ENCODE assay signal across 14 cellular contexts in genomic region chr17:44023545-44024270, GRCh38. TPM values are rescaled to one million over a fixed set of nuclear protein-coding genes. Genes with fewer than 3 reads are reported as not detected.
A peak's percentile ranks its signal among the peaks of the same experiment; 100 is the strongest.
DNase-seq lines count a peak whose midpoint lies in the region; ATAC-seq, FAIRE-seq and TF ChIP-seq lines count a peak whose summit lies in the region.
"Had no signal": no experiment of that assay in that cellular context is flagged by ENCODE, and none has a peak within 500 bp of the region (broad histone marks: within the 10 kb centered on the region; RNA-seq: fewer than 3 reads in every experiment).

No MANE protein-coding gene starts in this region.

- peak; percentile 25 for ATAC-seq in HepG2
- no peak for ATAC-seq in HG02623 (IDR thresholded peaks at IDR 0.05; ENCODE audit: unreplicated experiment)

- TF ChIP-seq EP300 in SK-N-SH (IDR thresholded peaks at IDR 0.05; ENCODE audit: borderline replicate concordance in 1 of 2, low read depth in 1 of 2, low read length in 1 of 2) (no peak), HepG2 (IDR thresholded peaks at IDR 0.05; ENCODE audit: low read depth in 2 of 2, low read length in 2 of 2) (no peak), HepG2 (CRISPR knock-in tag; IDR thresholded peaks at IDR 0.05; ENCODE audit: borderline replicate concordance) (no peak)

- H3K79me2 ChIP-seq in SK-N-SH (ENCODE audit: insufficient read depth) (no peaks in the 10 kb centered on the region), HepG2 (ENCODE audit: insufficient read depth, low read length) (no peaks in the 10 kb centered on the region)

- H3K4me1 ChIP-seq in SK-N-SH (ENCODE audit: control insufficient read depth in 1 of 2, insufficient read depth in 2 of 2, low read depth in 1 of 2, low read length in 1 of 2) (peaks cover 0 to 32% of the 10 kb centered on the region in 2 experiments; a peak in 2 of 4 replicates), HepG2 (ENCODE audit: insufficient read depth, low read length) (no peaks in the 10 kb centered on the region)
- H3K4me1 ChIP-seq: esophagus muscularis mucosa, SJSA1 had no signal

- BruUV-seq in HepG2 (replicated peaks; lab: Mats Ljungman, UMichigan): no TSS peak

- H3K9me3 ChIP-seq in SK-N-SH (no peaks in the 10 kb centered on the region), HepG2 (ENCODE audit: low read length) (no peaks in the 10 kb centered on the region)
- H3K9me3 ChIP-seq: esophagus muscularis mucosa, SJSA1 had no signal

- 93% methylated on average over 14 of the region's 22 CpGs for WGBS in SK-N-SH (ENCODE audit: low lambda C conversion rate)
- WGBS in HepG2 (ENCODE audit: low lambda C conversion rate): 96% methylated on average over 20 of the region's 22 CpGs

- no peak overlapping the region for H3K4me3 ChIP-seq in SK-N-SH (ENCODE audit: low read depth in 2 of 2, low read length in 1 of 2)
- H3K4me3 ChIP-seq in HepG2 (replicated peaks in 1 of 3; ENCODE audit: insufficient read depth in 1 of 3, low read depth in 2 of 3, low read length in 3 of 3): no peak overlapping the region
- H3K4me3 ChIP-seq: esophagus muscularis mucosa, SJSA1 had no signal

- peak; percentile 57 for DNase-seq in D341Med (ENCODE audit: low spot score)
- DNase-seq in SK-N-SH: no peak
- no peak for DNase-seq in HepG2 (ENCODE audit: low spot score)
- no peak for DNase-seq in NCI-H2227 (lab: John Stamatoyannopoulos, UW; ENCODE audit: unreplicated experiment)
- no peak for DNase-seq in SW 1271 (lab: John Stamatoyannopoulos, UW)
- DNase-seq: CD4-positive, alpha-beta T cell; Karpas-422; NCI-H1048; stimulated activated CD4-positive, alpha-beta T cell treated with anti-CD3 and anti-CD28 coated beads, Interleukin-1b, Interleukin-23, amount 100 ng/mL, for 48 hours; T-helper 9 cell had no signal

- H3K9ac ChIP-seq in SK-N-SH (no peak overlapping the region), HepG2 (ENCODE audit: insufficient read depth, low read depth, low read length) (no peak overlapping the region)

- H3K27ac ChIP-seq in SK-N-SH (ENCODE audit: low read depth in 2 of 2, low read length in 1 of 2) (peak overlapping the region in 1 of 2 experiments; percentile 92; a peak in 2 of 4 replicates), HepG2 (ENCODE audit: extremely low read length, insufficient read depth, low read length) (no peak overlapping the region)
- H3K27ac ChIP-seq: esophagus muscularis mucosa, SJSA1 had no signal

- no peak for TF ChIP-seq CTCF in SK-N-SH (IDR thresholded peaks at IDR 0.05)
- no peak for TF ChIP-seq CTCF in HepG2 (CRISPR knock-in tag; IDR thresholded peaks at IDR 0.05)

- no peaks in the 10 kb centered on the region for H3K27me3 ChIP-seq in SK-N-SH (ENCODE audit: insufficient read depth)
- H3K27me3 ChIP-seq in HepG2 (ENCODE audit: control insufficient read depth in 1 of 2, insufficient read depth in 2 of 2, low read length in 2 of 2): no peaks in the 10 kb centered on the region
- H3K27me3 ChIP-seq: esophagus muscularis mucosa, SJSA1 had no signal

- intact Hi-C loops in HepG2 (cut with micrococcal nuclease; ENCODE audit: unreplicated experiment): no loop called here

- CTCF ChIA-PET in SK-N-SH (lab: Yijun Ruan, JAX) (interaction anchor here (0.7 to 4.0 kb wide), 9 partner anchors 9 to 145 kb away, joined by 3 to 26 read pairs (median 4); partner anchors contain the start of gene TMEM101), HepG2 (lab: Yijun Ruan, JAX; ENCODE audit: low intra/inter-chr PET ratio, low total read pairs) (no interaction called here)

- H3K4me2 ChIP-seq in SK-N-SH: no peak overlapping the region
- H3K4me2 ChIP-seq in HepG2 (ENCODE audit: low read depth, low read length): no peak overlapping the region

- POLR2A ChIA-PET in SK-N-SH (lab: Yijun Ruan, JAX) (no interaction called here), HepG2 (lab: Yijun Ruan, JAX) (interaction anchor here (0.7 kb wide), 1 partner anchor 752 kb away, joined by 3 read pairs; no protein-coding TSS in a partner anchor)

- no peak for FAIRE-seq in HepG2 (lab: Jason Lieb, UNC)
- FAIRE-seq: bronchial epithelial cell had no signal

- no peak for TF ChIP-seq POLR2A in HepG2 (IDR thresholded peaks at IDR 0.05; ENCODE audit: insufficient read depth in 1 of 2, low read depth in 2 of 2, low read length in 2 of 2)

- no peaks in the 10 kb centered on the region for H4K20me1 ChIP-seq in SK-N-SH (ENCODE audit: insufficient read depth)
- no peaks in the 10 kb centered on the region for H4K20me1 ChIP-seq in HepG2 (ENCODE audit: insufficient read depth, low read length)

- peaks cover 9% of the 10 kb centered on the region for H3F3A ChIP-seq in SK-N-SH (replicated peaks; ENCODE audit: insufficient read depth)

- in situ Hi-C loops in HepG2 (cut with HindIII; ENCODE audit: extremely low pct_ligation_motif_present, low pct_unique_long_range_greater_than_20kb): no loop called here

- H2AFZ ChIP-seq in SK-N-SH (ENCODE audit: low read depth): no peak overlapping the region
- no peak overlapping the region for H2AFZ ChIP-seq in HepG2 (ENCODE audit: low read length)

- TF ChIP-seq RAD21 in SK-N-SH (IDR thresholded peaks at IDR 0.05; ENCODE audit: low read length): no peak
- no peak for TF ChIP-seq RAD21 in HepG2 (CRISPR knock-in tag; IDR thresholded peaks at IDR 0.05)

- no peaks in the 10 kb centered on the region for H3K9me2 ChIP-seq in SK-N-SH

- H3K36me3 ChIP-seq in SK-N-SH (replicated peaks in 1 of 2; ENCODE audit: control insufficient read depth in 1 of 2, insufficient read depth in 2 of 2, low read length in 1 of 2) (peaks cover 13 to 23% of the 10 kb centered on the region in 2 experiments), HepG2 (replicated peaks in 1 of 2; ENCODE audit: control insufficient read depth in 1 of 2, insufficient read depth in 2 of 2, low read length in 2 of 2) (peaks cover 5 to 11% of the 10 kb centered on the region in 2 experiments; a peak in 3 of 5 replicates)

RNA-seq across cellular contexts. Expression of gene TMEM101, which starts 8.9 kb away (rescaled TPM):
- 62.9 and 63.6 TPM in 2 replicates for polyA plus RNA-seq in SK-N-SH (2012; rRNA removed)
- 47.9 and 50.2 TPM in 2 replicates for polyA plus RNA-seq in SK-N-SH (2012; cell fraction: cytosol; rRNA removed)
- polyA plus RNA-seq in SK-N-SH (2012; cell fraction: nucleus; rRNA removed): 34.5 and 37.9 TPM in 2 replicates
- 50.0 and 72.0 TPM in 2 replicates for total RNA-seq in HepG2 (2016; rRNA removed; fragmentation: Illumina TruSeq; extraction: Trizol)
- total RNA-seq in HepG2 (2016; cell fraction: cytosol; rRNA removed; fragmentation: Illumina TruSeq; extraction: Trizol; ENCODE audit: low read depth): 24.7 and 30.5 TPM in 2 replicates
- total RNA-seq in HepG2 (2016; cell fraction: insoluble cytoplasmic fraction; rRNA removed; fragmentation: Illumina TruSeq; extraction: Trizol): 50.9 and 73.7 TPM in 2 replicates
- total RNA-seq in HepG2 (2016; cell fraction: membrane; rRNA removed; fragmentation: Illumina TruSeq; extraction: Trizol): 58.1 and 63.3 TPM in 2 replicates
- total RNA-seq in HepG2 (2016; cell fraction: nucleus; rRNA removed; fragmentation: Illumina TruSeq; extraction: Trizol): 55.2 and 61.0 TPM in 2 replicates
- 100 and 107 TPM in 2 replicates for polyA plus RNA-seq in HepG2 (2011; rRNA removed)
- polyA plus RNA-seq in HepG2 (2011; cell fraction: cytosol; rRNA removed): 128 and 161 TPM in 2 replicates
- polyA plus RNA-seq in HepG2 (2011; cell fraction: nucleus; rRNA removed): 53.5 and 60.7 TPM in 2 replicates
- 65.5 and 74.9 TPM in 2 replicates for polyA plus RNA-seq in HepG2 (2012)
- 19.8 and 21.2 TPM in 2 replicates for polyA plus RNA-seq in HepG2 (2016; cell fraction: cytosol; fragmentation: Illumina TruSeq; extraction: Trizol; ENCODE audit: low read depth)
- 35.3 and 36.8 TPM in 2 replicates for polyA plus RNA-seq in HepG2 (2016; cell fraction: insoluble cytoplasmic fraction; fragmentation: Illumina TruSeq; extraction: Trizol; ENCODE audit: low read depth)
- polyA plus RNA-seq in HepG2 (2016; cell fraction: membrane; fragmentation: Illumina TruSeq; extraction: Trizol; ENCODE audit: low read depth): 39.0 and 44.1 TPM in 2 replicates
- polyA plus RNA-seq in HepG2 (2016; cell fraction: nucleus; fragmentation: Illumina TruSeq; extraction: Trizol; ENCODE audit: insufficient read depth, low read depth): 68.4 and 69.1 TPM in 2 replicates
- 52.0 and 233 TPM in 2 replicates for polyA minus RNA-seq in HepG2 (2011; rRNA and poly(A)+ RNA removed; ENCODE audit: low replicate concordance)
- polyA minus RNA-seq in HepG2 (2011; cell fraction: cytosol; rRNA and poly(A)+ RNA removed): 45.2 and 52.9 TPM in 2 replicates
- 37.7 and 38.3 TPM in 2 replicates for polyA minus RNA-seq in HepG2 (2011; cell fraction: nucleus; rRNA and poly(A)+ RNA removed)

RNA-seq across cellular contexts. Expression of gene NAGS, which starts 19.3 kb away (rescaled TPM):
- polyA plus RNA-seq in SK-N-SH (2012; rRNA removed): 1.6 and 1.7 TPM in 2 replicates
- 0.84 and 1.00 TPM in 2 replicates for polyA plus RNA-seq in SK-N-SH (2012; cell fraction: cytosol; rRNA removed)
- polyA plus RNA-seq in SK-N-SH (2012; cell fraction: nucleus; rRNA removed): 0.87 and 0.92 TPM in 2 replicates
- total RNA-seq in HepG2 (2016; rRNA removed; fragmentation: Illumina TruSeq; extraction: Trizol): 3.0 and 4.3 TPM in 2 replicates
- total RNA-seq in HepG2 (2016; cell fraction: cytosol; rRNA removed; fragmentation: Illumina TruSeq; extraction: Trizol; ENCODE audit: low read depth): 1.2 TPM in 2 replicates
- 2.8 and 4.3 TPM in 2 replicates for total RNA-seq in HepG2 (2016; cell fraction: insoluble cytoplasmic fraction; rRNA removed; fragmentation: Illumina TruSeq; extraction: Trizol)
- 2.2 and 2.3 TPM in 2 replicates for total RNA-seq in HepG2 (2016; cell fraction: membrane; rRNA removed; fragmentation: Illumina TruSeq; extraction: Trizol)
- 2.6 and 2.8 TPM in 2 replicates for total RNA-seq in HepG2 (2016; cell fraction: nucleus; rRNA removed; fragmentation: Illumina TruSeq; extraction: Trizol)
- 5.1 and 10.3 TPM in 2 replicates for polyA plus RNA-seq in HepG2 (2011; rRNA removed)
- polyA plus RNA-seq in HepG2 (2011; cell fraction: cytosol; rRNA removed): 5.9 and 6.6 TPM in 2 replicates
- polyA plus RNA-seq in HepG2 (2011; cell fraction: nucleus; rRNA removed): 13.6 and 19.6 TPM in 2 replicates
- 2.8 and 7.9 TPM in 2 replicates for polyA plus RNA-seq in HepG2 (2012)
- polyA plus RNA-seq in HepG2 (2016; cell fraction: cytosol; fragmentation: Illumina TruSeq; extraction: Trizol; ENCODE audit: low read depth): 0.93 and 1.1 TPM in 2 replicates
- 2.4 and 3.6 TPM in 2 replicates for polyA plus RNA-seq in HepG2 (2016; cell fraction: insoluble cytoplasmic fraction; fragmentation: Illumina TruSeq; extraction: Trizol; ENCODE audit: low read depth)
- polyA plus RNA-seq in HepG2 (2016; cell fraction: membrane; fragmentation: Illumina TruSeq; extraction: Trizol; ENCODE audit: low read depth): 1.6 and 1.8 TPM in 2 replicates
- polyA plus RNA-seq in HepG2 (2016; cell fraction: nucleus; fragmentation: Illumina TruSeq; extraction: Trizol; ENCODE audit: insufficient read depth, low read depth): 5.8 and 5.9 TPM in 2 replicates
- polyA minus RNA-seq in HepG2 (2011; rRNA and poly(A)+ RNA removed; ENCODE audit: low replicate concordance): 0.82 and 14.6 TPM in 2 replicates
- 4.7 and 6.5 TPM in 2 replicates for polyA minus RNA-seq in HepG2 (2011; cell fraction: cytosol; rRNA and poly(A)+ RNA removed)
- polyA minus RNA-seq in HepG2 (2011; cell fraction: nucleus; rRNA and poly(A)+ RNA removed): 4.0 and 9.2 TPM in 2 replicates

RNA-seq across cellular contexts. Expression of gene LSM12, which starts 42.8 kb away (rescaled TPM):
- 26.6 and 31.3 TPM in 2 replicates for polyA plus RNA-seq in SK-N-SH (2012; rRNA removed)
- polyA plus RNA-seq in SK-N-SH (2012; cell fraction: cytosol; rRNA removed): 33.4 and 36.1 TPM in 2 replicates
- 14.7 and 23.4 TPM in 2 replicates for polyA plus RNA-seq in SK-N-SH (2012; cell fraction: nucleus; rRNA removed)
- 52.8 and 58.4 TPM in 2 replicates for total RNA-seq in HepG2 (2016; rRNA removed; fragmentation: Illumina TruSeq; extraction: Trizol)
- total RNA-seq in HepG2 (2016; cell fraction: cytosol; rRNA removed; fragmentation: Illumina TruSeq; extraction: Trizol; ENCODE audit: low read depth): 33.1 and 35.6 TPM in 2 replicates
- 54.1 and 58.0 TPM in 2 replicates for total RNA-seq in HepG2 (2016; cell fraction: insoluble cytoplasmic fraction; rRNA removed; fragmentation: Illumina TruSeq; extraction: Trizol)
- 83.5 and 84.1 TPM in 2 replicates for total RNA-seq in HepG2 (2016; cell fraction: membrane; rRNA removed; fragmentation: Illumina TruSeq; extraction: Trizol)
- 32.8 and 34.5 TPM in 2 replicates for total RNA-seq in HepG2 (2016; cell fraction: nucleus; rRNA removed; fragmentation: Illumina TruSeq; extraction: Trizol)
- 43.3 and 55.7 TPM in 2 replicates for polyA plus RNA-seq in HepG2 (2011; rRNA removed)
- polyA plus RNA-seq in HepG2 (2011; cell fraction: cytosol; rRNA removed): 39.5 and 49.1 TPM in 2 replicates
- 23.0 and 23.8 TPM in 2 replicates for polyA plus RNA-seq in HepG2 (2011; cell fraction: nucleus; rRNA removed)
- polyA plus RNA-seq in HepG2 (2012): 41.3 and 43.4 TPM in 2 replicates
- polyA plus RNA-seq in HepG2 (2016; cell fraction: cytosol; fragmentation: Illumina TruSeq; extraction: Trizol; ENCODE audit: low read depth): 42.1 and 49.1 TPM in 2 replicates
- polyA plus RNA-seq in HepG2 (2016; cell fraction: insoluble cytoplasmic fraction; fragmentation: Illumina TruSeq; extraction: Trizol; ENCODE audit: low read depth): 92.1 and 94.1 TPM in 2 replicates
- polyA plus RNA-seq in HepG2 (2016; cell fraction: membrane; fragmentation: Illumina TruSeq; extraction: Trizol; ENCODE audit: low read depth): 93.0 and 95.9 TPM in 2 replicates
- polyA plus RNA-seq in HepG2 (2016; cell fraction: nucleus; fragmentation: Illumina TruSeq; extraction: Trizol; ENCODE audit: insufficient read depth, low read depth): 65.1 and 74.2 TPM in 2 replicates
- 62.0 and 88.5 TPM in 2 replicates for polyA minus RNA-seq in HepG2 (2011; rRNA and poly(A)+ RNA removed; ENCODE audit: low replicate concordance)
- 34.6 and 39.9 TPM in 2 replicates for polyA minus RNA-seq in HepG2 (2011; cell fraction: cytosol; rRNA and poly(A)+ RNA removed)
- polyA minus RNA-seq in HepG2 (2011; cell fraction: nucleus; rRNA and poly(A)+ RNA removed): 40.4 and 42.5 TPM in 2 replicates

RNA-seq across cellular contexts. Expression of gene G6PC3, which starts 46.8 kb away (rescaled TPM):
- 158 and 166 TPM in 2 replicates for polyA plus RNA-seq in SK-N-SH (2012; rRNA removed)
- 87.1 and 148 TPM in 2 replicates for polyA plus RNA-seq in SK-N-SH (2012; cell fraction: cytosol; rRNA removed)
- polyA plus RNA-seq in SK-N-SH (2012; cell fraction: nucleus; rRNA removed): 45.7 and 77.2 TPM in 2 replicates
- total RNA-seq in HepG2 (2016; rRNA removed; fragmentation: Illumina TruSeq; extraction: Trizol): 18.8 and 38.5 TPM in 2 replicates
- 8.6 and 14.9 TPM in 2 replicates for total RNA-seq in HepG2 (2016; cell fraction: cytosol; rRNA removed; fragmentation: Illumina TruSeq; extraction: Trizol; ENCODE audit: low read depth)
- total RNA-seq in HepG2 (2016; cell fraction: insoluble cytoplasmic fraction; rRNA removed; fragmentation: Illumina TruSeq; extraction: Trizol): 17.5 and 37.8 TPM in 2 replicates
- 16.0 and 22.0 TPM in 2 replicates for total RNA-seq in HepG2 (2016; cell fraction: membrane; rRNA removed; fragmentation: Illumina TruSeq; extraction: Trizol)
- 40.7 and 44.5 TPM in 2 replicates for total RNA-seq in HepG2 (2016; cell fraction: nucleus; rRNA removed; fragmentation: Illumina TruSeq; extraction: Trizol)
- 75.8 and 76.1 TPM in 2 replicates for polyA plus RNA-seq in HepG2 (2011; rRNA removed)
- 79.2 and 116 TPM in 2 replicates for polyA plus RNA-seq in HepG2 (2011; cell fraction: cytosol; rRNA removed)
- 46.2 and 49.1 TPM in 2 replicates for polyA plus RNA-seq in HepG2 (2011; cell fraction: nucleus; rRNA removed)
- 40.3 and 62.7 TPM in 2 replicates for polyA plus RNA-seq in HepG2 (2012)
- polyA plus RNA-seq in HepG2 (2016; cell fraction: cytosol; fragmentation: Illumina TruSeq; extraction: Trizol; ENCODE audit: low read depth): 24.5 and 33.4 TPM in 2 replicates
- 41.7 and 46.0 TPM in 2 replicates for polyA plus RNA-seq in HepG2 (2016; cell fraction: insoluble cytoplasmic fraction; fragmentation: Illumina TruSeq; extraction: Trizol; ENCODE audit: low read depth)
- polyA plus RNA-seq in HepG2 (2016; cell fraction: membrane; fragmentation: Illumina TruSeq; extraction: Trizol; ENCODE audit: low read depth): 39.8 and 42.2 TPM in 2 replicates
- 126 and 134 TPM in 2 replicates for polyA plus RNA-seq in HepG2 (2016; cell fraction: nucleus; fragmentation: Illumina TruSeq; extraction: Trizol; ENCODE audit: insufficient read depth, low read depth)
- 232 and 267 TPM in 2 replicates for polyA minus RNA-seq in HepG2 (2011; rRNA and poly(A)+ RNA removed; ENCODE audit: low replicate concordance)
- 41.8 and 52.8 TPM in 2 replicates for polyA minus RNA-seq in HepG2 (2011; cell fraction: cytosol; rRNA and poly(A)+ RNA removed)
- 25.0 and 33.2 TPM in 2 replicates for polyA minus RNA-seq in HepG2 (2011; cell fraction: nucleus; rRNA and poly(A)+ RNA removed)
